In the genomic region with DNA sequence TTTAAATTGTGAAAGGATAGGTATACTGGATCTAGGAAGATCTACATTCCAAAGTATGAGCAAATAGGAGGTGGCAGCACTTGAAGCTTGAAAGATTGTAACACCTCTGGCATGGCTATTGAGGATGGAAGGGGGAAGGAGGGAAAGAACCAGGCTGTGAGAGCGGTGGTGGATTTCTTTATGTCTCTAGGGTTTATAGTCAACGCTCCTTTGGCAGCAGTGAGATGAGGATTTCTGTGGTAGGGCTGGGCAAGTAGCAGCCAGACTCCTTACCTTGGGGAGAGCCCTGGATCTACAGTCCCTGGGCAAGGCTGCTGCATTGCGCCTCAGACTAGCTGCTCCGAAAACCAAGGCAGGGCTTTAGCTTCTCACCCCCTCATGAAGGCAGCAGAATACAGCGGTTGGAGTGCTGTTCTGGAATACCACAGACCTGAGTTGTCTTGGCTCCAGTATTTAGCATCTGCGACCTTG, we compare ENCODE assay signal across 9 cellular contexts. TPM values are rescaled to one million over a fixed set of nuclear protein-coding genes. Genes with fewer than 3 reads are reported as not detected.
A peak's percentile ranks its signal among the peaks of the same experiment; 100 is the strongest.
DNase-seq lines count a peak whose midpoint lies in the region; ATAC-seq and TF ChIP-seq lines count a peak whose summit lies in the region.
"Had no signal": no experiment of that assay in that cellular context is flagged by ENCODE, and none has a peak within 500 bp of the region (broad histone marks: within the 10 kb centered on the region; RNA-seq: fewer than 3 reads in every experiment).

No MANE protein-coding gene starts in this region.

- TF ChIP-seq POLR2A in IMR-90 (IDR thresholded peaks at IDR 0.05; ENCODE audit: low read depth, low read length), result no peak

- in situ Hi-C loops in IMR-90 (cut with MboI; ENCODE audit: low sequenced_read_pairs), result no loop called here

- WGBS in IMR-90 (ENCODE audit: extremely low coverage in 2 of 2, insufficient read length in 1 of 2), 2 experiments, result 80% methylated on average over 1 of the region's 6 CpGs; no CpG with 5 or more reads in 1 of the 2 experiments

- peak overlapping the region; percentile 65 for H2AK9ac ChIP-seq in IMR-90 (replicated peaks; ENCODE audit: low read depth, low read length, poor library complexity)

- ATAC-seq in IMR-90 (ENCODE audit: low read depth), result no peak; the same call in none of the 2 replicates
- ATAC-seq in left lung, result peak; percentile 74

- no peak overlapping the region for H4K5ac ChIP-seq in IMR-90 (ENCODE audit: low read depth, low read length)

- no peak overlapping the region for H3K4me2 ChIP-seq in IMR-90 (ENCODE audit: low read depth, low read length)

- peak overlapping the region in 1 of 2 experiments; percentile 59; a peak in 1 of 4 replicates for H4K8ac ChIP-seq in IMR-90 (ENCODE audit: low read depth in 2 of 2, low read length in 2 of 2)

- H3K9me3 Mint-ChIP-seq in chondrocyte (ENCODE audit: low read depth), result no peaks in the 10 kb centered on the region

- H2BK5ac ChIP-seq in IMR-90 (ENCODE audit: low read depth, low read length, poor library complexity, severe bottlenecking), result no peak overlapping the region

- no peak for TF ChIP-seq CTCF in IMR-90 (conservative IDR thresholded peaks at IDR 0.05; ENCODE audit: low read depth, low read length)
- no peak for TF ChIP-seq CTCF in chondrocyte (IDR thresholded peaks at IDR 0.05)
- TF ChIP-seq CTCF in left lung (IDR thresholded peaks at IDR 0.05), result no peak

- peak overlapping the region; percentile 19; the same call in 1 of the 2 replicates for H3K4ac ChIP-seq in IMR-90 (ENCODE audit: low read depth, low read length)

- BruUV-seq in IMR-90 (replicated peaks; lab: Mats Ljungman, UMichigan), result no TSS peak

- H3K9me3 ChIP-seq in IMR-90 (ENCODE audit: control insufficient read depth, insufficient read depth, low read length) (no peaks in the 10 kb centered on the region), left lung (no peaks in the 10 kb centered on the region), subcutaneous abdominal adipose tissue (ENCODE audit: control insufficient read depth in 5 of 5, low read length in 5 of 5) (no peaks in the 10 kb centered on the region)

- intact Hi-C loops in IMR-90 (cut with micrococcal nuclease), result no loop called here
- intact Hi-C loops in left lung (cut with DNase I), result no loop called here

- no peak overlapping the region; the same call in 1 of the 2 replicates for H3K18ac ChIP-seq in IMR-90 (ENCODE audit: low read depth, low read length)

- H3K56ac ChIP-seq in IMR-90 (ENCODE audit: extremely low read depth, insufficient read depth, low read length), result no peak overlapping the region

- no peak overlapping the region for H2BK15ac ChIP-seq in IMR-90 (ENCODE audit: low read depth, low read length)

- H3K9ac ChIP-seq in IMR-90 (ENCODE audit: low read depth, low read length) (no peak overlapping the region), subcutaneous abdominal adipose tissue (ENCODE audit: low read length in 5 of 5) (peak overlapping the region in 1 of 5 donors; percentile 42)

- H3K27me3 Mint-ChIP-seq in chondrocyte (ENCODE audit: low read depth), result no peaks in the 10 kb centered on the region
- H3K27me3 Mint-ChIP-seq: activated CD4-positive, alpha-beta memory T cell treated with anti-CD3 and anti-CD28 coated beads for 36 hours had no signal

- DNase-seq in IMR-90 (peak; percentile 31), chondrocyte (ENCODE audit: low spot score) (no peak), left lung (no peak), activated gamma-delta T cell (lab: John Stamatoyannopoulos, UW) (no peak), LoVo (ENCODE audit: low spot score) (no peak), NCI-H446 treated with DMSO at 0.1 percent for 48 hours (lab: John Stamatoyannopoulos, UW) (no peak)
- DNase-seq: activated CD4-positive, alpha-beta memory T cell treated with anti-CD3 and anti-CD28 coated beads for 36 hours; NCI-H2107 had no signal

- H2AK5ac ChIP-seq in IMR-90 (ENCODE audit: low read depth, low read length), result peak overlapping the region; percentile 13; the same call in 1 of the 2 replicates

- H3K9me1 ChIP-seq in IMR-90 (ENCODE audit: insufficient read depth, low read length), result peaks cover 11% of the 10 kb centered on the region; the same call in 1 of the 2 replicates

- no peak overlapping the region for H3K4me3 Mint-ChIP-seq in chondrocyte (ENCODE audit: unreplicated experiment)
- H3K4me3 Mint-ChIP-seq: activated CD4-positive, alpha-beta memory T cell treated with anti-CD3 and anti-CD28 coated beads for 36 hours had no signal

- no peak overlapping the region for H2BK120ac ChIP-seq in IMR-90 (ENCODE audit: low read depth, low read length)

- CTCF ChIA-PET in IMR-90 (lab: Yijun Ruan, JAX), result interaction anchor here (1.0 kb wide), 1 partner anchor 16 kb away, joined by 3 read pairs; no protein-coding TSS in a partner anchor

- H3K4me3 ChIP-seq in IMR-90 (ENCODE audit: insufficient read depth, low read depth, low read length) (no peak overlapping the region), left lung (no peak overlapping the region), subcutaneous abdominal adipose tissue (ENCODE audit: low read depth in 1 of 5, low read length in 5 of 5) (no peak overlapping the region)

- peak overlapping the region; percentile 4; the same call in 1 of the 2 replicates for H3K23ac ChIP-seq in IMR-90 (ENCODE audit: low read depth, low read length)

- no peak overlapping the region for H2BK20ac ChIP-seq in IMR-90 (ENCODE audit: low read depth, low read length)

- H2AFZ ChIP-seq in IMR-90 (replicated peaks; ENCODE audit: low read length, poor library complexity), result no peak overlapping the region

- H3K36me3 ChIP-seq in IMR-90 (ENCODE audit: control insufficient read depth, insufficient read depth, low read length) (0 out of 2 replicates have a peak, but pooled peaks cover 1% of the 10 kb centered on the region), left lung (peaks cover 0 to 3% of the 10 kb centered on the region in 2 donors), subcutaneous abdominal adipose tissue (ENCODE audit: control insufficient read depth in 5 of 5, insufficient read depth in 5 of 5, low read length in 5 of 5) (no peaks in the 10 kb centered on the region)

- dilution Hi-C loops in IMR-90 (cut with HindIII; ENCODE audit: low sequenced_read_pairs, unreplicated experiment), result no loop called here

- peaks cover 20 to 62% of the 10 kb centered on the region in 2 experiments for H3K79me1 ChIP-seq in IMR-90 (ENCODE audit: low read depth in 1 of 2, low read length in 2 of 2)

- H3K14ac ChIP-seq in IMR-90 (replicated peaks; ENCODE audit: low read depth, low read length), result peak overlapping the region; percentile 48

- POLR2A ChIA-PET in IMR-90 (lab: Charles Lee; ENCODE audit: unreplicated experiment), result no interaction called here

- H3K4me1 ChIP-seq in IMR-90 (ENCODE audit: control insufficient read depth, insufficient read depth, low read length) (peaks cover 8% of the 10 kb centered on the region), left lung (peaks cover 30 to 89% of the 10 kb centered on the region in 2 donors), subcutaneous abdominal adipose tissue (ENCODE audit: control insufficient read depth in 5 of 5, insufficient read depth in 5 of 5, low read length in 5 of 5) (peaks cover 5 to 38% (median 29%) of the 10 kb centered on the region in 5 donors)

- no peaks in the 10 kb centered on the region for H3K36me3 Mint-ChIP-seq in chondrocyte (ENCODE audit: low read depth)

- no peak for TF ChIP-seq RAD21 in IMR-90 (IDR thresholded peaks at IDR 0.05; ENCODE audit: low read length)

- peaks cover 20% of the 10 kb centered on the region for H4K20me1 ChIP-seq in IMR-90 (ENCODE audit: insufficient read depth, low read length)

- peaks cover 81% of the 10 kb centered on the region for H3K4me1 Mint-ChIP-seq in chondrocyte (ENCODE audit: low read depth)

- H3K27ac ChIP-seq in IMR-90 (ENCODE audit: insufficient read depth, low read length) (no peak overlapping the region), left lung (peak overlapping the region in 1 of 2 donors; percentile 75), subcutaneous abdominal adipose tissue (ENCODE audit: low read depth, low read length) (peak overlapping the region; percentile 49)

- H3K27ac Mint-ChIP-seq in chondrocyte (ENCODE audit: unreplicated experiment), result peak overlapping the region; percentile 65
- H3K27ac Mint-ChIP-seq: activated CD4-positive, alpha-beta memory T cell treated with anti-CD3 and anti-CD28 coated beads for 36 hours had no signal

- H3K27me3 ChIP-seq in IMR-90 (ENCODE audit: control insufficient read depth, insufficient read depth, low read length) (no peaks in the 10 kb centered on the region), left lung (no peaks in the 10 kb centered on the region), subcutaneous abdominal adipose tissue (ENCODE audit: control insufficient read depth in 5 of 5, insufficient read depth in 4 of 5, low read length in 5 of 5) (no peaks in the 10 kb centered on the region)

- H4K91ac ChIP-seq in IMR-90 (ENCODE audit: insufficient read depth, low read depth, low read length), result no peak overlapping the region

TF ChIP-seq in IMR-90, 13 proteins besides CTCF, POLR2A, EP300 and RAD21:
- TF ChIP-seq FOS (IDR thresholded peaks at IDR 0.05; ENCODE audit: low read depth, low read length), result no peak
- TF ChIP-seq RFX5 (IDR thresholded peaks at IDR 0.05; ENCODE audit: low read depth, low read length), result no peak
- no peak for TF ChIP-seq BHLHE40 (IDR thresholded peaks at IDR 0.05; ENCODE audit: low read depth, low read length)
- TF ChIP-seq MXI1 (IDR thresholded peaks at IDR 0.05; ENCODE audit: borderline replicate concordance, low read depth, low read length), result no peak
- no peak for TF ChIP-seq RCOR1 (IDR thresholded peaks at IDR 0.05; ENCODE audit: insufficient replicate concordance, low read length)

RNA-seq across cellular contexts. Expression of a gene that starts 53.2 kb away (rescaled TPM):
- total RNA-seq in IMR-90 (2012; rRNA removed) (16.7 and 20.8 TPM in 2 replicates), chondrocyte (138 to 191 TPM (median 184 TPM) in 3 replicates), left lung (10 to 100 TPM; 56.1 to 68.1 TPM)
- 16.1 and 16.6 TPM in 2 replicates for polyA plus RNA-seq in IMR-90 (2012; rRNA removed)
- 7.0 and 12.0 TPM in 2 replicates for polyA plus RNA-seq in IMR-90 (2012; cell fraction: cytosol; rRNA removed)
- 43.0 and 72.9 TPM in 2 replicates for polyA plus RNA-seq in IMR-90 (2012; cell fraction: nucleus; rRNA removed; ENCODE audit: low replicate concordance)
